In the genomic region with DNA sequence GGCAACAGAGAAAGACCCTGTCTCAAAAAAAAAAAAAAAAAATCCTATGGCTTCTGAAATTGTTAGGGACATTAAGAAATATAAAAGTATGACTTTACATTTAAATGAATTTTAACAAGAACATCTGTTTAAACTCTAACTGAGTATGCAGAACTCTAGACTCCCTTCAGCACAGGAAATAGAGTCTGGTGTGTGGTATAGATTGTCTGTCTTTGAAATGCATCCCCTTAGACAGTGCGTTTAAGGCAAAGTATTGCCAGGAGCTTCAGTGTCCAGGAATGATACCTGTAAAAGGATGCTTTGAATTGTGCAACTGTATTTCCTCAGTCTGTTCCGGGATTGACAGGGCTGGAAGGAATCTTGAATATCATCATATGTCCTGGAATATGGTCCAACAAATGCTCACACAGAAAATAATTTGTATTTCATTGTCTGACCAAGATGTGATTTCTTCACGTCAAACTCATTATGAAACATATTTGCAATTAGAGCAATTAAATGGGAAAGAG, we compare ENCODE assay signal across 18 cellular contexts.
"Had no signal": no experiment of that assay in that cellular context is flagged by ENCODE, and none has a peak within 500 bp of the region (broad histone marks: within the 10 kb centered on the region; RNA-seq: fewer than 3 reads in every experiment).

No MANE protein-coding gene starts in this region.

- H3K27me3 ChIP-seq: SJSA1 had no signal

- H3K4me1 ChIP-seq: SJSA1 had no signal

- H3K4me3 ChIP-seq: SJSA1, SK-N-MC had no signal

- H3K27ac ChIP-seq: SJSA1, SK-N-MC had no signal

- FAIRE-seq: RCC 7860 had no signal

- H3K36me3 ChIP-seq: SJSA1 had no signal

- H3K9me3 ChIP-seq: SJSA1 had no signal

- DNase-seq: KG1, MM.1S, NCI-H1092 treated with DMSO at 0.1 percent for 48 hours, NCI-H1436 treated with DMSO at 0.1 percent for 48 hours, NCI-H1694, NCI-H187 treated with DMSO at 0.1 percent for 48 hours, NCI-H2029 treated with DMSO at 0.1 percent for 48 hours, NCI-H2171 treated with DMSO at 0.1 percent for 48 hours, NCI-H2227 treated with DMSO at 0.1 percent for 48 hours, NCI-H524, NCI-H526 treated with DMSO at 0.1 percent for 48 hours, NCI-H748 treated with DMSO at 0.1 percent for 48 hours, Right ventricle myocardium superior, RPMI8226, SIG-M5 had no signal
